Comparison of ENCODE assay signal across 8 cellular contexts in the genomic region with DNA sequence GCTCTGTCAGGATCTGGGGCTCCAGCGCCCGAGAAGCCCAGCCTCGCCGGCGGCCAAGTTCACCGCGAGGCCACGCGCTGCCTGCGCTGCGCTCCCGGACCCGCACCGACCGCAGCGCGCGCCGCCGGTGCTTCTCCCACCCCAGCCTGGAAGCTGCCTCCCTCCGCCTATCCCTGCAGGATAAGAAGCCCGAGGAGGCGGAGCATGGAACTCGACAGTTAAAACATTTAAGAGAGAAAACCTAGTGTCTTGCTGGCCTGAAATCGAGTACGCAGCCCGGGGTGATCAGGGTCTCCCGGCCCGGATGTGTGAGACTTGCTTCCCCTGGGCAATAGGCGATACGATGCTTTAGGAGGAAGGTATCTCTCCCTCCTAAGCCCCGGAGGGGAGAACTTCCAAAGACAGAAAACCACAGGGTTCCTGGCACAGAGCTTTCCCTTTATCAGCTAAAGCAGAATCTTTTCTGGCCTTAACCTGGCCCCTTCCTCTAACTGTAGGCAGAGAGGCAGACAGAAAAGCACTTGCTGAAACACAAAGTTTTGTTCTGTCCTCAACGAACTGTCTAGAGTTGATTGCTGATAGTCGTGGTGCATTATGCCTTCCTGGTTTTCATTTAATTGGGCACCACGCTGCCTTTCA.
DNase-seq lines count a peak whose midpoint lies in the region; ATAC-seq and TF ChIP-seq lines count a peak whose summit lies in the region.
"Not testable (repeated sequence)": the region's sequence is repeated elsewhere in the genome, so short reads cannot be mapped to it uniquely, and the experiment has no call there.

No MANE protein-coding gene starts in this region.

- H3K27ac ChIP-seq in foreskin keratinocyte; mesenchymal stem cell (ENCODE audit: low read length, poor library complexity, severe bottlenecking); psoas muscle; thoracic aorta: not testable (repeated sequence)

- not testable (repeated sequence) for H3K9me3 ChIP-seq in mesenchymal stem cell (ENCODE audit: control insufficient read depth, low read length); psoas muscle; thoracic aorta

- not testable (repeated sequence) for H3K18ac ChIP-seq in mesenchymal stem cell (ENCODE audit: low read depth in 1 of 2, low read length in 2 of 2)

- peak overlapping the region; percentile 71 for H3K9ac ChIP-seq in mesenchymal stem cell (ENCODE audit: low read length)

- DNase-seq in CMK (ENCODE audit: low read depth) (peak; percentile 46), dedifferentiated amniotic fluid mesenchymal stem cell (ENCODE audit: extremely low spot score) (peak; percentile 12), iPS DF 19.7 (ENCODE audit: low read depth, low spot score) (peak; percentile 3), mesenchymal stem cell (peak; percentile 37), psoas muscle (peak; percentile 12 to 53)
- DNase-seq in foreskin keratinocyte; thoracic aorta (ENCODE audit: low spot score): not testable (repeated sequence)

- H4K91ac ChIP-seq in mesenchymal stem cell (ENCODE audit: low read length) = peak overlapping the region; percentile 75

- not testable (repeated sequence) for H3K9me3 Mint-ChIP-seq in activated naive CD4-positive, alpha-beta T cell treated with anti-CD3 and anti-CD28 coated beads, Interleukin-2, amount 50 U/mL, for 24 hours

- H2AFZ ChIP-seq in mesenchymal stem cell (ENCODE audit: low read depth, low read length) = not testable (repeated sequence)

- H4K8ac ChIP-seq in mesenchymal stem cell (ENCODE audit: low read length) = peak overlapping the region; percentile 28

- H3K14ac ChIP-seq in mesenchymal stem cell (ENCODE audit: low read length in 2 of 2) = not testable (repeated sequence)

- H3K4me3 ChIP-seq in mesenchymal stem cell (ENCODE audit: insufficient read depth in 1 of 2, low read depth in 1 of 2, low read length in 2 of 2) = peak overlapping the region in 1 of 2 experiments; percentile 53
- peak overlapping the region; percentile 52 for H3K4me3 ChIP-seq in psoas muscle
- peak overlapping the region; percentile 65 for H3K4me3 ChIP-seq in thoracic aorta

- not testable (repeated sequence) for H3K4me1 ChIP-seq in foreskin keratinocyte; mesenchymal stem cell (ENCODE audit: control insufficient read depth, insufficient read depth, low read depth, low read length); psoas muscle; thoracic aorta (ENCODE audit: control insufficient read depth in 1 of 2, low read depth in 2 of 2)

- H3K4ac ChIP-seq in mesenchymal stem cell (ENCODE audit: low read depth in 1 of 2, low read length in 2 of 2) = not testable (repeated sequence)

- peak overlapping the region; percentile 60 for H3K4me3 Mint-ChIP-seq in activated naive CD4-positive, alpha-beta T cell treated with anti-CD3 and anti-CD28 coated beads, Interleukin-2, amount 50 U/mL, for 24 hours

- not testable (repeated sequence) for H3K27me3 Mint-ChIP-seq in activated naive CD4-positive, alpha-beta T cell treated with anti-CD3 and anti-CD28 coated beads, Interleukin-2, amount 50 U/mL, for 24 hours

- H3K4me2 ChIP-seq in mesenchymal stem cell (ENCODE audit: low read length, poor library complexity, severe bottlenecking) = not testable (repeated sequence)

- H2BK12ac ChIP-seq in mesenchymal stem cell (ENCODE audit: low read length in 2 of 2) = not testable (repeated sequence)

- not testable (repeated sequence) for H3K36me3 Mint-ChIP-seq in activated naive CD4-positive, alpha-beta T cell treated with anti-CD3 and anti-CD28 coated beads, Interleukin-2, amount 50 U/mL, for 24 hours

- WGBS in mesenchymal stem cell = 22% methylated on average over 23 of the region's 35 CpGs
- WGBS in psoas muscle, 3 donors = 15 to 23% (median 15%) methylated on average over 30 to 32 of the region's 35 CpGs

- not testable (repeated sequence) for TF ChIP-seq CTCF in foreskin keratinocyte (conservative IDR thresholded peaks at IDR 0.05); psoas muscle (IDR thresholded peaks at IDR 0.05); thoracic aorta (IDR thresholded peaks at IDR 0.05)

- not testable (repeated sequence) for H2BK5ac ChIP-seq in mesenchymal stem cell (ENCODE audit: low read depth, low read length, poor library complexity, severe bottlenecking)

- intact Hi-C loops in psoas muscle (cut with DNase I) = not testable (repeated sequence)

- H3K36me3 ChIP-seq in mesenchymal stem cell (ENCODE audit: control insufficient read depth in 1 of 2, insufficient read depth in 2 of 2, low read depth in 1 of 2, low read length in 2 of 2); psoas muscle (ENCODE audit: insufficient read depth in 1 of 2, low read depth in 1 of 2); thoracic aorta: not testable (repeated sequence)

- not testable (repeated sequence) for H3K4me1 Mint-ChIP-seq in activated naive CD4-positive, alpha-beta T cell treated with anti-CD3 and anti-CD28 coated beads, Interleukin-2, amount 50 U/mL, for 24 hours

- H3K27me3 ChIP-seq in foreskin keratinocyte; mesenchymal stem cell (ENCODE audit: control insufficient read depth in 1 of 2, insufficient read depth in 1 of 2, low read length in 2 of 2); psoas muscle (ENCODE audit: insufficient read depth in 3 of 3, low read length in 2 of 3); thoracic aorta (replicated peaks; ENCODE audit: insufficient read depth): not testable (repeated sequence)

- not testable (repeated sequence) for H2BK15ac ChIP-seq in mesenchymal stem cell (ENCODE audit: low read depth, poor library complexity, severe bottlenecking)

- H3K79me1 ChIP-seq in mesenchymal stem cell (replicated peaks; ENCODE audit: low read length, poor library complexity, severe bottlenecking) = not testable (repeated sequence)

- H3K27ac Mint-ChIP-seq in activated naive CD4-positive, alpha-beta T cell treated with anti-CD3 and anti-CD28 coated beads, Interleukin-2, amount 50 U/mL, for 24 hours = peak overlapping the region; percentile 62

- peak; percentile 42 for ATAC-seq in foreskin keratinocyte
- ATAC-seq in psoas muscle = peak in 3 of 4 donors; percentile 36 to 64 (median 43)
- not testable (repeated sequence) for ATAC-seq in thoracic aorta (ENCODE audit: insufficient number of reproducible peaks, low FRiP score, low read depth)

- H2BK120ac ChIP-seq in mesenchymal stem cell (ENCODE audit: low read depth, low read length) = not testable (repeated sequence)

- H3K23ac ChIP-seq in mesenchymal stem cell (ENCODE audit: low read length in 2 of 2) = not testable (repeated sequence)

- H2AK5ac ChIP-seq in mesenchymal stem cell (ENCODE audit: low read length, severe bottlenecking) = not testable (repeated sequence)
